Comparison of ENCODE assay signal across 8 cellular contexts in genomic region chr14:103679351-103679750, GRCh38. TPM values are rescaled to one million over a fixed set of nuclear protein-coding genes. Genes with fewer than 3 reads are reported as not detected.
DNase-seq lines count a peak whose midpoint lies in the region; ATAC-seq, FAIRE-seq and TF ChIP-seq lines count a peak whose summit lies in the region.

No MANE protein-coding gene starts in this region.

- no peaks in the 10 kb centered on the region for H4K20me1 ChIP-seq in KMS-11 (ENCODE audit: insufficient read depth)

- TF ChIP-seq CTCF in KMS-11 (conservative IDR thresholded peaks at IDR 0.05; ENCODE audit: low read depth, low read length): peak; percentile 46

- no peak overlapping the region for H3K4me2 ChIP-seq in KMS-11

- no peak overlapping the region for H3K27ac ChIP-seq in KMS-11

- no peak for FAIRE-seq in H54 (lab: Jason Lieb, UNC)

- no peak overlapping the region for H3K9ac ChIP-seq in KMS-11

- ATAC-seq in GM18861 (IDR thresholded peaks at IDR 0.05; ENCODE audit: unreplicated experiment) (peak; percentile 60), esophagus mucosa (peak; percentile 53)

- DNase-seq in A172 (ENCODE audit: low spot score): peak; percentile 11
- peak; percentile 32 for DNase-seq in activated CD4-positive, alpha-beta T cell treated with anti-CD3 and anti-CD28 coated beads, Interleukin-2, amount 50 U/mL, for 1 hour
- DNase-seq in posterior vena cava (ENCODE audit: low spot score): peak; percentile 87
- DNase-seq in NCI-H345 treated with DMSO at 0.1 percent for 48 hours (lab: John Stamatoyannopoulos, UW; ENCODE audit: unreplicated experiment): no peak
- DNase-seq in H54 (ENCODE audit: insufficient read length, low spot score): no peak

- intact Hi-C loops in posterior vena cava (cut with DNase I): no loop called here

- no peak overlapping the region for H2AFZ ChIP-seq in KMS-11 (ENCODE audit: low read depth)

- no peaks in the 10 kb centered on the region for H3K79me2 ChIP-seq in KMS-11 (ENCODE audit: insufficient read depth, low read depth)

- H3K4me3 ChIP-seq in KMS-11 (IDR thresholded peaks at IDR 0.05; ENCODE audit: insufficient read depth, low read depth, low read length): no peak overlapping the region

- no peaks in the 10 kb centered on the region for H3K27me3 ChIP-seq in KMS-11 (ENCODE audit: insufficient read depth, low read depth)

- H3K4me1 ChIP-seq in KMS-11 (ENCODE audit: low read depth, poor library complexity, severe bottlenecking): no peaks in the 10 kb centered on the region

- no peaks in the 10 kb centered on the region for H3K36me3 ChIP-seq in KMS-11 (ENCODE audit: insufficient read depth)

- no peak for TF ChIP-seq POLR2A in H54 (IDR thresholded peaks at IDR 0.05; ENCODE audit: low read depth, low read length)

RNA-seq across cellular contexts. Expression of gene XRCC3, which starts 35.9 kb away (rescaled TPM):
- total RNA-seq in A172 (2014; rRNA removed; shearing (Covaris generic)): 24.4 and 24.5 TPM in 2 replicates
- 11.3 TPM for total RNA-seq in esophagus mucosa
- 1 to 10 TPM; 4.0 to 4.9 TPM for total RNA-seq in posterior vena cava

RNA-seq across cellular contexts. Expression of gene ZFYVE21, which starts 36.3 kb away (rescaled TPM):
- 47.5 and 57.4 TPM in 2 replicates for total RNA-seq in A172 (2014; rRNA removed; shearing (Covaris generic))
- 58.8 TPM for total RNA-seq in esophagus mucosa
- 10 to 100 TPM; 57.2 to 59.5 TPM for total RNA-seq in posterior vena cava

RNA-seq across cellular contexts. Expression of gene KLC1, which starts 50.3 kb away (rescaled TPM):
- total RNA-seq in A172 (2014; rRNA removed; shearing (Covaris generic)): 166 and 174 TPM in 2 replicates
- 80.3 TPM for total RNA-seq in esophagus mucosa
- 100 to 1,000 TPM; 169 to 192 TPM for total RNA-seq in posterior vena cava

Comparison
In these comparisons a context has a peak if more than half of its experiments do, and no peak if none do; other contexts are left out.
1. DNase-seq: peak in A172 (single experiment), activated CD4-positive, alpha-beta T cell treated with anti-CD3 and anti-CD28 coated beads, Interleukin-2, amount 50 U/mL, for 1 hour (single experiment) and posterior vena cava (single experiment); none in NCI-H345 treated with DMSO at 0.1 percent for 48 hours (single experiment) and H54 (single experiment).